10 cellular contexts compared by ENCODE assay signal in the genomic region with DNA sequence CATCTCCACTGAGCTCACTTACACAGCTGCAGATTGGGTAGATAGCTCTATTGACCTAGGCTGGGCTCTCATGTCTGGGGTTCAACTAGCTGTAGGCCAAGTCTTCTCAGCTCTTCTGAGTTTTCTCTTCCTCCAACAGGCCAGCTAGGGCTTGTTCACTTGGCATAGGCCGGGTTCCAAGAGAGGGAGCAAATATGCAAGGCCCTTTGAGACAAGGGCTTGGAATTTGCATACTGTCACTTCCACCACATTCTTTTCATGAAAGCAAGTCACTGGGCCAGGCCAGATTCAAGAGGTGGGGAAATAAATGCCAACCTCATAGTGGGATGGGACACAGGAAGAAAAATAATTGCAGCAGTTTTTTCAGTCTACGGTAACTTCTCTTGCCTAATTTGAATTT. TPM values are rescaled to one million over a fixed set of nuclear protein-coding genes. Genes with fewer than 3 reads are reported as not detected.
A peak's percentile ranks its signal among the peaks of the same experiment; 100 is the strongest.
DNase-seq lines count a peak whose midpoint lies in the region; ATAC-seq lines count a peak whose summit lies in the region.
"Had no signal": no experiment of that assay in that cellular context is flagged by ENCODE, and none has a peak within 500 bp of the region (broad histone marks: within the 10 kb centered on the region; RNA-seq: fewer than 3 reads in every experiment).

No MANE protein-coding gene starts in this region.

- H3K9me3 ChIP-seq in CD4-positive, alpha-beta memory T cell (ENCODE audit: control insufficient read depth in 1 of 2, low read length in 2 of 2), result no peaks in the 10 kb centered on the region

- CTCF ChIA-PET in CD4-positive, alpha-beta memory T cell (lab: Charles Lee; ENCODE audit: partially characterized antibody), result interaction anchor here (1.4 kb wide), 1 partner anchor 91 kb away, joined by 3 read pairs; no protein-coding TSS in a partner anchor

- no peaks in the 10 kb centered on the region for H3K9me3 Mint-ChIP-seq in CD4-positive, alpha-beta memory T cell
- no peaks in the 10 kb centered on the region for H3K9me3 Mint-ChIP-seq in naive thymus-derived CD8-positive, alpha-beta T cell

- peaks cover 0 to 1% (median 0%) of the 10 kb centered on the region in 4 donors for H3K4me1 Mint-ChIP-seq in CD4-positive, alpha-beta memory T cell
- H3K4me1 Mint-ChIP-seq in naive thymus-derived CD8-positive, alpha-beta T cell, result peaks cover 0 to 1% (median 0%) of the 10 kb centered on the region in 4 donors

- H3K27ac ChIP-seq in CD4-positive, alpha-beta memory T cell (ENCODE audit: low read depth, low read length), result no peak overlapping the region
- H3K27ac ChIP-seq in epithelial cell of prostate, result peak overlapping the region; percentile 69

- intact Hi-C loops in CD4-positive, alpha-beta memory T cell (cut with micrococcal nuclease), result no loop called here

- DNase-seq in CD4-positive, alpha-beta memory T cell, result no peak
- DNase-seq in M059J (ENCODE audit: low read depth) (peak; percentile 21), epithelial cell of prostate (ENCODE audit: low read depth, low spot score) (peak; percentile 26), SIG-M5 (lab: John Stamatoyannopoulos, UW) (no peak), NCI-H345 treated with DMSO at 0.1 percent for 48 hours (lab: John Stamatoyannopoulos, UW; ENCODE audit: unreplicated experiment) (no peak)
- no peak for DNase-seq in naive thymus-derived CD8-positive, alpha-beta T cell
- no peak for DNase-seq in activated CD8-positive, alpha-beta memory T cell treated with anti-CD3 and anti-CD28 coated beads, Interleukin-2, amount 50 U/mL, for 4 hours
- DNase-seq: amygdala, COR-L47 had no signal

- peaks cover 44 to 53% of the 10 kb centered on the region in 2 donors for H3K36me3 Mint-ChIP-seq in CD4-positive, alpha-beta memory T cell
- peaks cover 5 to 55% (median 24%) of the 10 kb centered on the region in 3 donors for H3K36me3 Mint-ChIP-seq in naive thymus-derived CD8-positive, alpha-beta T cell

- no peaks in the 10 kb centered on the region for H3K4me1 ChIP-seq in CD4-positive, alpha-beta memory T cell (ENCODE audit: insufficient read depth, low read length)

- H3K4me3 ChIP-seq in CD4-positive, alpha-beta memory T cell (ENCODE audit: low read length in 2 of 2), result no peak overlapping the region

- POLR2A ChIA-PET in CD4-positive, alpha-beta memory T cell (lab: Charles Lee; ENCODE audit: partially characterized antibody), result no interaction called here
- POLR2A ChIA-PET in naive thymus-derived CD8-positive, alpha-beta T cell (lab: Charles Lee), result no interaction called here

- H3K27me3 Mint-ChIP-seq in CD4-positive, alpha-beta memory T cell, result no peaks in the 10 kb centered on the region
- no peaks in the 10 kb centered on the region for H3K27me3 Mint-ChIP-seq in naive thymus-derived CD8-positive, alpha-beta T cell

- no peaks in the 10 kb centered on the region for H3K27me3 ChIP-seq in CD4-positive, alpha-beta memory T cell (ENCODE audit: insufficient read depth, low read length)

- H3K36me3 ChIP-seq in CD4-positive, alpha-beta memory T cell (ENCODE audit: insufficient read depth, low read length), result peaks cover 17% of the 10 kb centered on the region

- no peak overlapping the region for H3K4me3 Mint-ChIP-seq in CD4-positive, alpha-beta memory T cell
- H3K4me3 Mint-ChIP-seq in naive thymus-derived CD8-positive, alpha-beta T cell, result no peak overlapping the region

- no peak for ATAC-seq in naive thymus-derived CD8-positive, alpha-beta T cell
- ATAC-seq in GM19324 (IDR thresholded peaks at IDR 0.05; ENCODE audit: low FRiP score, unreplicated experiment), result no peak

- peak overlapping the region in 6 of 7 donors; percentile 11 to 63 (median 44) for H3K27ac Mint-ChIP-seq in CD4-positive, alpha-beta memory T cell
- H3K27ac Mint-ChIP-seq in naive thymus-derived CD8-positive, alpha-beta T cell, result peak overlapping the region in 6 of 10 donors; percentile 48 to 86 (median 56)

RNA-seq across cellular contexts. Expression of a gene that starts 25.2 kb away (rescaled TPM):
- total RNA-seq in CD4-positive, alpha-beta memory T cell, result 10 to 100 TPM; 26.4 to 28.6 TPM
- 10 to 100 TPM; 13.0 to 18.7 TPM for polyA plus RNA-seq in CD4-positive, alpha-beta memory T cell
- total RNA-seq in M059J (2014; rRNA removed; shearing (Covaris generic)), result 15.3 and 18.0 TPM in 2 replicates
- 10 to 100 TPM; 12.4 to 21.2 TPM for total RNA-seq in naive thymus-derived CD8-positive, alpha-beta T cell
- 10 to 100 TPM; 10.8 to 15.3 (median 13.5) TPM for polyA plus RNA-seq in naive thymus-derived CD8-positive, alpha-beta T cell

RNA-seq across cellular contexts. Expression of a gene that starts 25.3 kb away (rescaled TPM):
- total RNA-seq in CD4-positive, alpha-beta memory T cell, result 10 to 100 TPM; 14.1 to 20.3 TPM
- polyA plus RNA-seq in CD4-positive, alpha-beta memory T cell, result 10 to 100 TPM; 27.8 to 37.8 TPM
- 12.2 and 23.2 TPM in 2 replicates for total RNA-seq in M059J (2014; rRNA removed; shearing (Covaris generic))
- 10 to 100 TPM; 15.7 to 16.5 TPM for total RNA-seq in naive thymus-derived CD8-positive, alpha-beta T cell
- polyA plus RNA-seq in naive thymus-derived CD8-positive, alpha-beta T cell, result 10 to 100 TPM; 28.4 to 37.5 (median 34.0) TPM

RNA-seq across cellular contexts. Expression of a gene that starts 54.6 kb away (rescaled TPM):
- total RNA-seq in CD4-positive, alpha-beta memory T cell, result 10 to 100 TPM; 44.6 to 52.5 TPM
- polyA plus RNA-seq in CD4-positive, alpha-beta memory T cell, result 10 to 100 TPM; 52.1 to 55.7 TPM
- 2.3 and 9.0 TPM in 2 replicates for total RNA-seq in M059J (2014; rRNA removed; shearing (Covaris generic))
- 10 to 100 TPM; 26.2 to 28.0 TPM for total RNA-seq in naive thymus-derived CD8-positive, alpha-beta T cell
- 10 to 100 TPM; 35.0 to 88.0 (median 39.3) TPM for polyA plus RNA-seq in naive thymus-derived CD8-positive, alpha-beta T cell

Comparison
In these comparisons a context has a peak if more than half of its experiments do, and no peak if none do; other contexts are left out.
1. DNase-seq: peak in M059J (single experiment) and epithelial cell of prostate (single experiment); none in CD4-positive, alpha-beta memory T cell (0 of 5), naive thymus-derived CD8-positive, alpha-beta T cell (0 of 10), SIG-M5 (single experiment), NCI-H345 treated with DMSO at 0.1 percent for 48 hours (single experiment) and activated CD8-positive, alpha-beta memory T cell treated with anti-CD3 and anti-CD28 coated beads, Interleukin-2, amount 50 U/mL, for 4 hours (single experiment).